ENCODE assay signal across 9 cellular contexts in the genomic region with DNA sequence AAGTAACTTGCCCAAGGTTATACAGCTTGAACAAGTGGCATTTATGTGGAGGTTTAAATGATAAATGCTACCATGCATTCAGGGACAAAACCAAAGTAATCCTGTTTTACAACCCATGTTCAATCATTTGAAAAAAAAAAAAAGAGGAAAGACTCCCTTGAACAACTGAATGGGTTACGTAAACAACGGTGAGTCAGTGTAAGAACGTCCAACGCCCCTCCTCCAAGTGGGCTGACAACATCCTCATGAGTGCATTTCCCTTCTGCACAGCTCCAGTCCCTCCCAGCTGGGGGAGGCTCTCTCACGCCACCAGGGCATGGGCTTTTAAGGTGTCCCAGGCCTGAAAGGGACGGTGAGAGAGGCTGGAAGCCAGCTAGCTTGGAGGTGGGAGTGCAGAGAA.
DNase-seq lines count a peak whose midpoint lies in the region; ATAC-seq lines count a peak whose summit lies in the region.
"Had no signal": no experiment of that assay in that cellular context is flagged by ENCODE, and none has a peak within 500 bp of the region (broad histone marks: within the 10 kb centered on the region; RNA-seq: fewer than 3 reads in every experiment).

No MANE protein-coding gene starts in this region.

- no peaks in the 10 kb centered on the region for H3K9me3 Mint-ChIP-seq in activated naive CD4-positive, alpha-beta T cell treated with anti-CD3 and anti-CD28 coated beads, Interleukin-2, amount 50 U/mL, for 72 hours

- H3K36me3 Mint-ChIP-seq in activated naive CD4-positive, alpha-beta T cell treated with anti-CD3 and anti-CD28 coated beads, Interleukin-2, amount 50 U/mL, for 72 hours, result peaks cover 0 to 19% of the 10 kb centered on the region in 2 donors

- in situ Hi-C loops in SK-MEL-5 (cut with HindIII; ENCODE audit: low pct_unique_long_range_greater_than_20kb, low sequenced_read_pairs), result no loop called here

- H3K27ac Mint-ChIP-seq in activated naive CD4-positive, alpha-beta T cell treated with anti-CD3 and anti-CD28 coated beads, Interleukin-2, amount 50 U/mL, for 72 hours, result peak overlapping the region; percentile 80 to 93

- ATAC-seq in activated naive CD4-positive, alpha-beta T cell treated with anti-CD3 and anti-CD28 coated beads, Interleukin-2, amount 50 U/mL, for 72 hours, result peak; percentile 93 to 97
- ATAC-seq in sciatic nerve, result peak; percentile 94
- no peak for ATAC-seq in GM18520 (IDR thresholded peaks at IDR 0.05; ENCODE audit: unreplicated experiment)

- peak; percentile 48 to 49 for DNase-seq in activated CD8-positive, alpha-beta memory T cell treated with anti-CD3 and anti-CD28 coated beads for 1 hour (ENCODE audit: extremely low read depth in 1 of 2, low read depth in 1 of 2)
- DNase-seq in activated CD8-positive, alpha-beta memory T cell treated with anti-CD3 and anti-CD28 coated beads, Interleukin-2, amount 50 U/mL, for 48 hours, result no peak
- DNase-seq in SK-MEL-5 (ENCODE audit: low read depth, low spot score) (peak; percentile 85), cardiac septum (ENCODE audit: low spot score) (peak; percentile 93), sciatic nerve (ENCODE audit: low spot score) (peak; percentile 78), NCI-H526 (lab: John Stamatoyannopoulos, UW) (no peak)
- peak; percentile 66 to 69 for DNase-seq in activated naive CD4-positive, alpha-beta T cell treated with anti-CD3 and anti-CD28 coated beads, Interleukin-2, amount 50 U/mL, for 72 hours (ENCODE audit: low spot score in 2 of 2)
- DNase-seq: DND-41 had no signal

- intact Hi-C loops in cardiac septum (cut with DNase I) (loop anchor here (5.0 kb wide), 1 partner anchor 37 kb away; no protein-coding TSS in a partner anchor), sciatic nerve (cut with DNase I) (no loop called here)

Comparison
In these comparisons a context has a peak if more than half of its experiments do, and no peak if none do; other contexts are left out.
1. DNase-seq: peak in activated CD8-positive, alpha-beta memory T cell treated with anti-CD3 and anti-CD28 coated beads for 1 hour (2 of 2), SK-MEL-5 (single experiment), activated naive CD4-positive, alpha-beta T cell treated with anti-CD3 and anti-CD28 coated beads, Interleukin-2, amount 50 U/mL, for 72 hours (2 of 2), cardiac septum (single experiment) and sciatic nerve (single experiment); none in activated CD8-positive, alpha-beta memory T cell treated with anti-CD3 and anti-CD28 coated beads, Interleukin-2, amount 50 U/mL, for 48 hours (single experiment) and NCI-H526 (0 of 2).